33 cellular contexts compared by ENCODE assay signal in the genomic region with DNA sequence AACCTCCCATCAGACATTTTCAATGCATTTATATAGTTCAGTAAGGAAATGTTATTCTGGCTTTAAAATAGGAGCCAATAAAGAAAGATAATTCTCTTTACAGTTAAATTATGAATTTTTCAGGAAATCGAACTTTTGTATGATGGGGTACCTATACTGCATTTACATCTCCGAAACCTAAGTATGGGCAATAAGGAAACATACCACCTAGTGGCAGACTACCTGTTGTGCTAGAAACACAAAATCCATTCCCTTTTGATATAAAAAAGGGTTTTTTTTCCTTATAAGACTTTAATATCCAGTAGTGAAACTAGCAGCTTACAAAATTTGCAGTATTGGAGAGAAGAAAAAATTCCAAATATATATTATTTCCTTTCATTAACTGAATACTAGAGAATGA. TPM values are rescaled to one million over a fixed set of nuclear protein-coding genes. Genes with fewer than 3 reads are reported as not detected.
A peak's percentile ranks its signal among the peaks of the same experiment; 100 is the strongest.
DNase-seq lines count a peak whose midpoint lies in the region; FAIRE-seq and TF ChIP-seq lines count a peak whose summit lies in the region.
"Had no signal": no experiment of that assay in that cellular context is flagged by ENCODE, and none has a peak within 500 bp of the region (broad histone marks: within the 10 kb centered on the region; RNA-seq: fewer than 3 reads in every experiment).

No MANE protein-coding gene starts in this region.

- H3K27me3 ChIP-seq in H9 (ENCODE audit: insufficient read depth, low read length) (0 out of 2 replicates have a peak, but pooled peaks cover 2% of the 10 kb centered on the region), kidney epithelial cell (ENCODE audit: control insufficient read depth, insufficient read depth, low read length) (no peaks in the 10 kb centered on the region), small intestine (ENCODE audit: control insufficient read depth in 2 of 2, insufficient read depth in 2 of 2, low read length in 2 of 2) (no peaks in the 10 kb centered on the region)
- H3K27me3 ChIP-seq: testis had no signal

- H3K18ac ChIP-seq in H9 (ENCODE audit: insufficient read length, low read depth, low read length): no peak overlapping the region

- no peak overlapping the region for H3K4me3 Mint-ChIP-seq in H9
- H3K4me3 Mint-ChIP-seq in glutamatergic neuron (ENCODE audit: unreplicated experiment): no peak overlapping the region
- H3K4me3 Mint-ChIP-seq: activated naive CD8-positive, alpha-beta T cell; activated T-helper 17 cell treated with anti-CD3 and anti-CD28 coated beads, Interleukin-2, amount 50 U/mL, for 72 hours; CD4-positive, alpha-beta T cell; naive thymus-derived CD4-positive, alpha-beta T cell; WTC11 had no signal

- H3K4me1 ChIP-seq in H9 (ENCODE audit: insufficient read depth, low read length) (no peaks in the 10 kb centered on the region; the same call in 1 of the 2 replicates), small intestine (ENCODE audit: control insufficient read depth in 2 of 2, insufficient read depth in 1 of 2, low read depth in 1 of 2, low read length in 1 of 2) (no peaks in the 10 kb centered on the region)
- H3K4me1 ChIP-seq: testis had no signal

- no peaks in the 10 kb centered on the region for H3K23me2 ChIP-seq in H9 (ENCODE audit: insufficient read length, low read depth, low read length, poor library complexity, severe bottlenecking)

- H3K27me3 Mint-ChIP-seq in H9 (ENCODE audit: low read depth): no peaks in the 10 kb centered on the region
- peaks cover 1% of the 10 kb centered on the region for H3K27me3 Mint-ChIP-seq in glutamatergic neuron (ENCODE audit: unreplicated experiment)

- H3K27ac Mint-ChIP-seq in H9 (no peak overlapping the region), glutamatergic neuron (ENCODE audit: unreplicated experiment) (no peak overlapping the region)
- H3K27ac Mint-ChIP-seq: activated naive CD8-positive, alpha-beta T cell; activated T-helper 17 cell treated with anti-CD3 and anti-CD28 coated beads, Interleukin-2, amount 50 U/mL, for 72 hours; CD4-positive, alpha-beta T cell; naive thymus-derived CD4-positive, alpha-beta T cell; WTC11 had no signal

- no peak overlapping the region for H2BK15ac ChIP-seq in H9 (ENCODE audit: low read depth, low read length)

- no peak overlapping the region for H3K4ac ChIP-seq in H9 (ENCODE audit: low read depth, low read length)

- H3K56ac ChIP-seq in H9 (ENCODE audit: insufficient read length, low read depth, low read length): no peak overlapping the region

- H2AK5ac ChIP-seq in H9 (ENCODE audit: insufficient read length, low read length): no peak overlapping the region

- H4K8ac ChIP-seq in H9 (replicated peaks; ENCODE audit: insufficient read length, low read depth, low read length): no peak overlapping the region

- H3K36me3 ChIP-seq in kidney epithelial cell (ENCODE audit: control insufficient read depth, insufficient read depth, low read length): no peaks in the 10 kb centered on the region
- H3K36me3 ChIP-seq in small intestine (ENCODE audit: control insufficient read depth in 2 of 2, insufficient read depth in 2 of 2, low read length in 2 of 2): no peaks in the 10 kb centered on the region

- peak; percentile 17; the same call in 1 of the 2 replicates for TF ChIP-seq CTCF in AG10803 (conservative IDR thresholded peaks at IDR 0.05; ENCODE audit: low read length)
- peak; percentile 52; the same call in 2 of the 3 replicates for TF ChIP-seq CTCF in H9 (conservative IDR thresholded peaks at IDR 0.05)
- peak; percentile 6 for TF ChIP-seq CTCF in kidney epithelial cell (IDR thresholded peaks at IDR 0.05; ENCODE audit: insufficient read depth, low read length, poor library complexity, severe bottlenecking)
- no peak for TF ChIP-seq CTCF in glutamatergic neuron (IDR thresholded peaks at IDR 0.05; ENCODE audit: partially characterized antibody, unreplicated experiment)

- H3K4me3 ChIP-seq in AG10803 (ENCODE audit: low read length) (no peak overlapping the region), kidney epithelial cell (ENCODE audit: low read depth, low read length) (no peak overlapping the region), small intestine (ENCODE audit: low read depth in 1 of 2, low read length in 2 of 2) (no peak overlapping the region)
- H3K4me3 ChIP-seq: testis had no signal

- H2BK20ac ChIP-seq in H9 (ENCODE audit: low read depth, low read length, poor library complexity, severe bottlenecking): no peak overlapping the region

- H4K20me1 ChIP-seq in H9 (ENCODE audit: control insufficient read depth, insufficient read depth, insufficient read length): no peaks in the 10 kb centered on the region

- H3K4me1 Mint-ChIP-seq in H9: peaks cover 0 to 3% of the 10 kb centered on the region in 2 experiments; a peak in 1 of 4 replicates
- H3K4me1 Mint-ChIP-seq in glutamatergic neuron (ENCODE audit: low read depth, unreplicated experiment): peaks cover 7% of the 10 kb centered on the region
- H3K4me1 Mint-ChIP-seq: activated T-helper 17 cell treated with anti-CD3 and anti-CD28 coated beads, Interleukin-2, amount 50 U/mL, for 72 hours; naive thymus-derived CD4-positive, alpha-beta T cell; WTC11 had no signal

- H3K79me2 ChIP-seq in H9 (ENCODE audit: insufficient read depth, low read length): no peaks in the 10 kb centered on the region

- H3T11ph ChIP-seq in H9 (ENCODE audit: low read length): no peak overlapping the region

- WGBS in H9 (ENCODE audit: extremely low coverage, insufficient read length, low lambda C conversion rate): no CpG with 5 or more reads among the region's 2 CpGs
- 71 to 90% (median 88%) methylated on average over 2 of the region's 2 CpGs for WGBS in small intestine, 3 donors

- H4K5ac ChIP-seq in H9 (ENCODE audit: insufficient read length, low read depth, low read length): no peak overlapping the region

- H3K9me3 ChIP-seq in H9 (ENCODE audit: control insufficient read depth, low read depth, low read length): no peaks in the 10 kb centered on the region
- H3K9me3 ChIP-seq in small intestine (ENCODE audit: control insufficient read depth, low read depth): no peaks in the 10 kb centered on the region
- H3K9me3 ChIP-seq: testis had no signal

- no peak overlapping the region for H2BK5ac ChIP-seq in H9 (ENCODE audit: insufficient read length, low read length)

- H2BK120ac ChIP-seq in H9 (ENCODE audit: low read depth, low read length, poor library complexity, severe bottlenecking): no peak overlapping the region

- H3K79me1 ChIP-seq in H9 (ENCODE audit: insufficient read depth, low read depth, low read length, poor library complexity, severe bottlenecking): no peaks in the 10 kb centered on the region

- no peak overlapping the region for H3K9ac ChIP-seq in H9 (ENCODE audit: extremely low read depth, insufficient read length, low read length)

- H3K27ac ChIP-seq in H9 (ENCODE audit: insufficient read length, low read depth, low read length) (no peak overlapping the region), small intestine (ENCODE audit: low read depth in 1 of 2, low read length in 1 of 2) (no peak overlapping the region)
- H3K27ac ChIP-seq: testis had no signal

- FAIRE-seq in small intestine (lab: Jason Lieb, UNC): no peak
- FAIRE-seq: astrocyte, endothelial cell of umbilical vein, GM18507, urothelium cell line had no signal

- no peak overlapping the region for H3K23ac ChIP-seq in H9 (ENCODE audit: insufficient read length, low read depth, low read length)

- H2BK12ac ChIP-seq in H9 (ENCODE audit: insufficient read length, low read depth, low read length): no peak overlapping the region

- in situ Hi-C loops in SK-MEL-5 (cut with HindIII; ENCODE audit: low pct_unique_long_range_greater_than_20kb, low sequenced_read_pairs): no loop called here

- H3K14ac ChIP-seq in H9 (ENCODE audit: insufficient read depth, low read length): no peak overlapping the region

- H3K36me3 Mint-ChIP-seq in H9 (ENCODE audit: insufficient read depth in 1 of 3, low read depth in 3 of 3) (no peaks in the 10 kb centered on the region; a peak in 1 of 7 replicates), glutamatergic neuron (ENCODE audit: unreplicated experiment) (no peaks in the 10 kb centered on the region)
- H3K36me3 Mint-ChIP-seq: activated naive CD8-positive, alpha-beta T cell; naive thymus-derived CD4-positive, alpha-beta T cell; WTC11 had no signal

- H3K4me2 ChIP-seq in H9 (ENCODE audit: insufficient read depth, insufficient read length, low read length): no peak overlapping the region

- H2AFZ ChIP-seq in H9 (ENCODE audit: low read length): no peak overlapping the region

- no peak for DNase-seq in AG10803 (ENCODE audit: low read depth)
- DNase-seq in H9: no peak
- peak; percentile 11 for DNase-seq in SK-MEL-5 (ENCODE audit: low read depth, low spot score)
- no peak for DNase-seq in kidney epithelial cell (ENCODE audit: low read depth)
- DNase-seq in glutamatergic neuron: no peak
- no peak for DNase-seq in small intestine
- no peak for DNase-seq in activated T-cell treated with anti-CD3 and anti-CD28 coated beads, Interleukin-2, amount 50 U/mL, for 48 hours
- DNase-seq: activated CD4-positive, alpha-beta T cell treated with anti-CD3 and anti-CD28 coated beads, Interleukin-2, amount 50 U/mL, for 1 hour; activated CD8-positive, alpha-beta memory T cell treated with anti-CD3 and anti-CD28 coated beads, Interleukin-2, amount 50 U/mL, for 4 hours; CD4-positive, alpha-beta T cell; central memory CD4-positive, alpha-beta T cell; dermis blood vessel endothelial cell; GDM1; head of caudate nucleus; left colon; naive thymus-derived CD4-positive, alpha-beta T cell; NCI-H146; NCI-H2171; NCI-H526 treated with DMSO at 0.1 percent for 48 hours; retina; stimulated activated CD4-positive, alpha-beta T cell treated with anti-CD3 and anti-CD28 coated beads, Interleukin-12 subunit alpha, Interleukin-12 subunit beta, amount 100 ng/mL, for 4 hours; stimulated activated CD4-positive, alpha-beta T cell treated with anti-CD3 and anti-CD28 coated beads, Interleukin-4, amount 100 ng/mL, for 4 hours; stimulated activated naive CD4-positive, alpha-beta T cell; SW 1271; T1000; testis had no signal

- H3K9me3 Mint-ChIP-seq in H9 (no peaks in the 10 kb centered on the region), glutamatergic neuron (ENCODE audit: unreplicated experiment) (no peaks in the 10 kb centered on the region)
- H3K9me3 Mint-ChIP-seq: activated T-helper 17 cell treated with anti-CD3 and anti-CD28 coated beads, Interleukin-2, amount 50 U/mL, for 72 hours; CD4-positive, alpha-beta T cell had no signal

- no peak overlapping the region for H4K91ac ChIP-seq in H9 (ENCODE audit: insufficient read length, low read depth, low read length)

RNA-seq across cellular contexts. Expression of gene VLDLR, which starts 21.3 kb away (rescaled TPM):
- total RNA-seq in H9 (2021) (16.6 and 19.1 TPM in 2 replicates), kidney epithelial cell (28.5 and 31.3 TPM in 2 replicates), glutamatergic neuron (ENCODE audit: unreplicated experiment) (28.8 TPM)
- 35.5 and 37.6 TPM in 2 replicates for total RNA-seq in SK-MEL-5 (2014; rRNA removed; shearing (Covaris generic))
- 32.7 and 44.1 TPM in 2 replicates for polyA plus RNA-seq in SK-MEL-5 (2015; cell fraction: cytosol; rRNA removed)
- polyA plus RNA-seq in SK-MEL-5 (2015; cell fraction: nucleus; rRNA removed): 36.3 and 56.5 TPM in 2 replicates
- 1 to 10 TPM in 1 of 3 donors, under 1 TPM in 1, not detected in 1; 0.81 to 2.1 TPM for polyA plus RNA-seq in small intestine
- polyA plus RNA-seq: naive thymus-derived CD4-positive, alpha-beta T cell had no signal
